Comparison of ENCODE assay signal across 18 cellular contexts in genomic region chr1:7366286-7366954, GRCh38.
DNase-seq lines count a peak whose midpoint lies in the region; ATAC-seq and TF ChIP-seq lines count a peak whose summit lies in the region.
"Had no signal": no experiment of that assay in that cellular context is flagged by ENCODE, and none has a peak within 500 bp of the region (broad histone marks: within the 10 kb centered on the region; RNA-seq: fewer than 3 reads in every experiment).

No MANE protein-coding gene starts in this region.

- no peak overlapping the region for H3K9ac ChIP-seq in MM.1S (ENCODE audit: low read length)

- ATAC-seq in Right ventricle myocardium superior (ENCODE audit: poor library complexity) (peak; percentile 80), gastrocnemius medialis (peak; percentile 14 to 38)
- ATAC-seq: activated T-cell treated with anti-CD3 and anti-CD28 coated beads, Interleukin-2, amount 50 U/mL, for 72 hours; PC-3 had no signal

- POLR2A ChIA-PET in MCF 10A (lab: Yijun Ruan, JAX): interaction anchor here (0.7 kb wide), 1 partner anchor 1005 kb away, joined by 3 read pairs; no protein-coding TSS in a partner anchor

- H2AFZ ChIP-seq in MM.1S (ENCODE audit: low read length): no peak overlapping the region

- in situ Hi-C loops in gastrocnemius medialis (cut with MboI; ENCODE audit: low sequenced_read_pairs in 4 of 4): no loop called here

- no peak overlapping the region for H3K4me3 Mint-ChIP-seq in MCF 10A (ENCODE audit: unreplicated experiment)
- H3K4me3 Mint-ChIP-seq: activated T-cell treated with anti-CD3 and anti-CD28 coated beads, Interleukin-2, amount 50 U/mL, for 72 hours; B cell; HFFc6 had no signal

- H3K9me3 Mint-ChIP-seq in MCF 10A (ENCODE audit: unreplicated experiment): no peaks in the 10 kb centered on the region
- H3K9me3 Mint-ChIP-seq: activated T-cell treated with anti-CD3 and anti-CD28 coated beads, Interleukin-2, amount 50 U/mL, for 72 hours had no signal

- no peaks in the 10 kb centered on the region for H3K4me1 Mint-ChIP-seq in MCF 10A (ENCODE audit: insufficient read depth, unreplicated experiment)
- H3K4me1 Mint-ChIP-seq: B cell had no signal

- no peaks in the 10 kb centered on the region for H3K27me3 ChIP-seq in gastrocnemius medialis
- H3K27me3 ChIP-seq in MM.1S (replicated peaks; ENCODE audit: insufficient read depth, low read length): peaks cover 79% of the 10 kb centered on the region

- H3K4me2 ChIP-seq in MM.1S (ENCODE audit: low read depth, low read length): no peak overlapping the region

- no TSS peak for BruUV-seq in MCF 10A (replicated peaks; lab: Mats Ljungman, UMichigan)

- H4K20me1 ChIP-seq in MM.1S (ENCODE audit: insufficient read depth, low read length): no peaks in the 10 kb centered on the region

- no peak for TF ChIP-seq CTCF in gastrocnemius medialis (IDR thresholded peaks at IDR 0.05 in 4 of 5, conservative IDR thresholded peaks at IDR 0.05 in 1 of 5)
- no peak for TF ChIP-seq CTCF in MCF 10A (IDR thresholded peaks at IDR 0.05; ENCODE audit: unreplicated experiment)
- no peak for TF ChIP-seq CTCF in MM.1S (IDR thresholded peaks at IDR 0.05; ENCODE audit: low read length)

- no peaks in the 10 kb centered on the region for H3F3A ChIP-seq in MM.1S (ENCODE audit: insufficient read depth, low read length)

- DNase-seq in NCI-H1092 treated with DMSO at 0.1 percent for 48 hours (lab: John Stamatoyannopoulos, UW) (peak; percentile 85), NCI-H446 treated with DMSO at 0.1 percent for 48 hours (lab: John Stamatoyannopoulos, UW) (peak; percentile 27), Right ventricle myocardium superior (peak; percentile 76), gastrocnemius medialis (peak; percentile 18 to 50), MCF 10A (ENCODE audit: unreplicated experiment) (no peak), MM.1S (no peak), RKO (ENCODE audit: low spot score) (no peak)
- DNase-seq: activated CD4-positive, alpha-beta T cell treated with anti-CD3 and anti-CD28 coated beads, Interleukin-2, amount 50 U/mL, for 4 hours; activated T-cell treated with anti-CD3 and anti-CD28 coated beads, Interleukin-2, amount 50 U/mL, for 72 hours; HFFc6; islet precursor cell; NCI-H2171 treated with DMSO at 0.1 percent for 48 hours; occipital lobe; PC-3; stimulated activated CD4-positive, alpha-beta T cell treated with anti-CD3 and anti-CD28 coated beads, Interleukin-4, amount 100 ng/mL, for 4 hours had no signal

- H3K4me3 ChIP-seq in gastrocnemius medialis (no peak overlapping the region), MM.1S (ENCODE audit: low read length) (no peak overlapping the region)
- H3K4me3 ChIP-seq: skin epidermis, thoracic aorta had no signal

- CTCF ChIA-PET in MCF 10A (lab: Yijun Ruan, JAX): interaction anchor here (0.6 kb wide), 2 partner anchors 142 to 572 kb away, joined by 3 to 5 read pairs; no protein-coding TSS in a partner anchor

- no peaks in the 10 kb centered on the region for H3K79me2 ChIP-seq in MM.1S (ENCODE audit: low read length)

- TF ChIP-seq POLR2A in gastrocnemius medialis (IDR thresholded peaks at IDR 0.05): no peak

- H3K27ac ChIP-seq in gastrocnemius medialis: peak overlapping the region; percentile 53 to 67 (median 59)
- no peak overlapping the region for H3K27ac ChIP-seq in MM.1S (ENCODE audit: low read length)
- H3K27ac ChIP-seq: skin epidermis, thoracic aorta had no signal

- no peak overlapping the region for H3K27ac Mint-ChIP-seq in MCF 10A (ENCODE audit: low read depth, unreplicated experiment)
- H3K27ac Mint-ChIP-seq: activated T-cell treated with anti-CD3 and anti-CD28 coated beads, Interleukin-2, amount 50 U/mL, for 72 hours; B cell; HFFc6 had no signal

- intact Hi-C loops in Right ventricle myocardium superior (cut with DNase I) (no loop called here), gastrocnemius medialis (cut with DNase I; ENCODE audit: low total_unique reads) (no loop called here), MCF 10A (cut with micrococcal nuclease) (no loop called here)

- no peaks in the 10 kb centered on the region for H3K36me3 Mint-ChIP-seq in MCF 10A (ENCODE audit: insufficient read depth, unreplicated experiment)

- H3K9me2 ChIP-seq in MM.1S (replicated peaks; ENCODE audit: insufficient read depth, low read length): no peaks in the 10 kb centered on the region

- H3K27me3 Mint-ChIP-seq in MCF 10A (ENCODE audit: insufficient read depth, unreplicated experiment): no peaks in the 10 kb centered on the region
- H3K27me3 Mint-ChIP-seq: B cell had no signal

- H3K4me1 ChIP-seq in gastrocnemius medialis (peaks cover 22 to 31% of the 10 kb centered on the region in 2 donors), MM.1S (ENCODE audit: low read length) (no peaks in the 10 kb centered on the region)

- H3K36me3 ChIP-seq in gastrocnemius medialis (no peaks in the 10 kb centered on the region), MM.1S (replicated peaks; ENCODE audit: insufficient read depth, low read length) (no peaks in the 10 kb centered on the region)
- H3K36me3 ChIP-seq: thoracic aorta had no signal

- H3K9me3 ChIP-seq in gastrocnemius medialis (no peaks in the 10 kb centered on the region), MM.1S (replicated peaks; ENCODE audit: insufficient read depth, low read length) (no peaks in the 10 kb centered on the region)
- H3K9me3 ChIP-seq: thoracic aorta had no signal

Comparison
In these comparisons a context has a peak if more than half of its experiments do, and no peak if none do; other contexts are left out.
1. DNase-seq: peak in NCI-H1092 treated with DMSO at 0.1 percent for 48 hours (single experiment), NCI-H446 treated with DMSO at 0.1 percent for 48 hours (single experiment), Right ventricle myocardium superior (single experiment) and gastrocnemius medialis (2 of 2); none in MCF 10A (single experiment), MM.1S (single experiment) and RKO (single experiment).